1 cellular context compared by ENCODE assay signal in genomic region chr4:123555500-123556273, GRCh38.
A peak's percentile ranks its signal among the peaks of the same experiment; 100 is the strongest.
TF ChIP-seq lines count a peak whose summit lies in the region.

No MANE protein-coding gene starts in this region.

TF ChIP-seq in HepG2, 621 proteins besides CTCF, POLR2A, EP300 and RAD21 (continued from another document and continues in another):
- TF ChIP-seq, protein P1, sequence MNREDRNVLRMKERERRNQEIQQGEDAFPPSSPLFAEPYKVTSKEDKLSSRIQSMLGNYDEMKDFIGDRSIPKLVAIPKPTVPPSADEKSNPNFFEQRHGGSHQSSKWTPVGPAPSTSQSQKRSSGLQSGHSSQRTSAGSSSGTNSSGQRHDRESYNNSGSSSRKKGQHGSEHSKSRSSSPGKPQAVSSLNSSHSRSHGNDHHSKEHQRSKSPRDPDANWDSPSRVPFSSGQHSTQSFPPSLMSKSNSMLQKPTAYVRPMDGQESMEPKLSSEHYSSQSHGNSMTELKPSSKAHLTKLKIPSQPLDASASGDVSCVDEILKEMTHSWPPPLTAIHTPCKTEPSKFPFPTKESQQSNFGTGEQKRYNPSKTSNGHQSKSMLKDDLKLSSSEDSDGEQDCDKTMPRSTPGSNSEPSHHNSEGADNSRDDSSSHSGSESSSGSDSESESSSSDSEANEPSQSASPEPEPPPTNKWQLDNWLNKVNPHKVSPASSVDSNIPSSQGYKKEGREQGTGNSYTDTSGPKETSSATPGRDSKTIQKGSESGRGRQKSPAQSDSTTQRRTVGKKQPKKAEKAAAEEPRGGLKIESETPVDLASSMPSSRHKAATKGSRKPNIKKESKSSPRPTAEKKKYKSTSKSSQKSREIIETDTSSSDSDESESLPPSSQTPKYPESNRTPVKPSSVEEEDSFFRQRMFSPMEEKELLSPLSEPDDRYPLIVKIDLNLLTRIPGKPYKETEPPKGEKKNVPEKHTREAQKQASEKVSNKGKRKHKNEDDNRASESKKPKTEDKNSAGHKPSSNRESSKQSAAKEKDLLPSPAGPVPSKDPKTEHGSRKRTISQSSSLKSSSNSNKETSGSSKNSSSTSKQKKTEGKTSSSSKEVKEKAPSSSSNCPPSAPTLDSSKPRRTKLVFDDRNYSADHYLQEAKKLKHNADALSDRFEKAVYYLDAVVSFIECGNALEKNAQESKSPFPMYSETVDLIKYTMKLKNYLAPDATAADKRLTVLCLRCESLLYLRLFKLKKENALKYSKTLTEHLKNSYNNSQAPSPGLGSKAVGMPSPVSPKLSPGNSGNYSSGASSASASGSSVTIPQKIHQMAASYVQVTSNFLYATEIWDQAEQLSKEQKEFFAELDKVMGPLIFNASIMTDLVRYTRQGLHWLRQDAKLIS (CRISPR knock-in tag; IDR thresholded peaks at IDR 0.05) = peak; percentile 73; the same call in 1 of the 2 replicates
- TF ChIP-seq RARG (CRISPR knock-in tag; IDR thresholded peaks at IDR 0.05; ENCODE audit: low read depth) = 0 out of 2 replicates have a peak, but pooled peaks have one; percentile 49
- peak; percentile 99 for TF ChIP-seq KDM6A (CRISPR knock-in tag; IDR thresholded peaks at IDR 0.05; ENCODE audit: low read depth)
- peak; percentile 96 for TF ChIP-seq TBX3 (IDR thresholded peaks at IDR 0.05; ENCODE audit: borderline replicate concordance)
- peak; percentile 32 for TF ChIP-seq XRCC5 (optimal IDR thresholded peaks at IDR 0.05; ENCODE audit: low read length)
- TF ChIP-seq, protein P2, sequence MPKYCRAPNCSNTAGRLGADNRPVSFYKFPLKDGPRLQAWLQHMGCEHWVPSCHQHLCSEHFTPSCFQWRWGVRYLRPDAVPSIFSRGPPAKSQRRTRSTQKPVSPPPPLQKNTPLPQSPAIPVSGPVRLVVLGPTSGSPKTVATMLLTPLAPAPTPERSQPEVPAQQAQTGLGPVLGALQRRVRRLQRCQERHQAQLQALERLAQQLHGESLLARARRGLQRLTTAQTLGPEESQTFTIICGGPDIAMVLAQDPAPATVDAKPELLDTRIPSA (CRISPR knock-in tag; IDR thresholded peaks at IDR 0.05; ENCODE audit: borderline replicate concordance) = no peak
- TF ChIP-seq, protein P3, sequence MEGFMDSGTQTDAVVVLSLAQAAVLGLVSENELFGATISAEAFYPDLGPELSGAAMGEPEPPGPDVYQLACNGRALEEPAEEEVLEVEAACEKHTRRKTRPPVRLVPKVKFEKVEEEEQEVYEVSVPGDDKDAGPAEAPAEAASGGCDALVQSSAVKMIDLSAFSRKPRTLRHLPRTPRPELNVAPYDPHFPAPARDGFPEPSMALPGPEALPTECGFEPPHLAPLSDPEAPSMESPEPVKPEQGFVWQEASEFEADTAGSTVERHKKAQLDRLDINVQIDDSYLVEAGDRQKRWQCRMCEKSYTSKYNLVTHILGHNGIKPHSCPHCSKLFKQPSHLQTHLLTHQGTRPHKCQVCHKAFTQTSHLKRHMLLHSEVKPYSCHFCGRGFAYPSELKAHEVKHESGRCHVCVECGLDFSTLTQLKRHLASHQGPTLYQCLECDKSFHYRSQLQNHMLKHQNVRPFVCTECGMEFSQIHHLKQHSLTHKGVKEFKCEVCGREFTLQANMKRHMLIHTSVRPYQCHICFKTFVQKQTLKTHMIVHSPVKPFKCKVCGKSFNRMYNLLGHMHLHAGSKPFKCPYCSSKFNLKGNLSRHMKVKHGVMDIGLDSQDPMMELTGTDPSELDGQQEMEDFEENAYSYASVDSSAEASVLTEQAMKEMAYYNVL (CRISPR knock-in tag; IDR thresholded peaks at IDR 0.05; ENCODE audit: borderline replicate concordance) = peak; percentile 93
- TF ChIP-seq ZNF326 (CRISPR knock-in tag; IDR thresholded peaks at IDR 0.05; ENCODE audit: borderline replicate concordance) = no peak
- no peak for TF ChIP-seq ZNF17 (CRISPR knock-in tag; IDR thresholded peaks at IDR 0.05)
- TF ChIP-seq PHF21A (CRISPR knock-in tag; IDR thresholded peaks at IDR 0.05) = peak; percentile 96
- TF ChIP-seq PRMT3 (CRISPR knock-in tag; IDR thresholded peaks at IDR 0.05; ENCODE audit: borderline replicate concordance, low read depth) = no peak
- TF ChIP-seq ZSCAN31 (CRISPR knock-in tag; IDR thresholded peaks at IDR 0.05; ENCODE audit: low read depth) = 0 out of 2 replicates have a peak, but pooled peaks have one; percentile 49
- no peak for TF ChIP-seq EEA1 (CRISPR knock-in tag; IDR thresholded peaks at IDR 0.05; ENCODE audit: borderline replicate concordance)
- TF ChIP-seq, protein P4, sequence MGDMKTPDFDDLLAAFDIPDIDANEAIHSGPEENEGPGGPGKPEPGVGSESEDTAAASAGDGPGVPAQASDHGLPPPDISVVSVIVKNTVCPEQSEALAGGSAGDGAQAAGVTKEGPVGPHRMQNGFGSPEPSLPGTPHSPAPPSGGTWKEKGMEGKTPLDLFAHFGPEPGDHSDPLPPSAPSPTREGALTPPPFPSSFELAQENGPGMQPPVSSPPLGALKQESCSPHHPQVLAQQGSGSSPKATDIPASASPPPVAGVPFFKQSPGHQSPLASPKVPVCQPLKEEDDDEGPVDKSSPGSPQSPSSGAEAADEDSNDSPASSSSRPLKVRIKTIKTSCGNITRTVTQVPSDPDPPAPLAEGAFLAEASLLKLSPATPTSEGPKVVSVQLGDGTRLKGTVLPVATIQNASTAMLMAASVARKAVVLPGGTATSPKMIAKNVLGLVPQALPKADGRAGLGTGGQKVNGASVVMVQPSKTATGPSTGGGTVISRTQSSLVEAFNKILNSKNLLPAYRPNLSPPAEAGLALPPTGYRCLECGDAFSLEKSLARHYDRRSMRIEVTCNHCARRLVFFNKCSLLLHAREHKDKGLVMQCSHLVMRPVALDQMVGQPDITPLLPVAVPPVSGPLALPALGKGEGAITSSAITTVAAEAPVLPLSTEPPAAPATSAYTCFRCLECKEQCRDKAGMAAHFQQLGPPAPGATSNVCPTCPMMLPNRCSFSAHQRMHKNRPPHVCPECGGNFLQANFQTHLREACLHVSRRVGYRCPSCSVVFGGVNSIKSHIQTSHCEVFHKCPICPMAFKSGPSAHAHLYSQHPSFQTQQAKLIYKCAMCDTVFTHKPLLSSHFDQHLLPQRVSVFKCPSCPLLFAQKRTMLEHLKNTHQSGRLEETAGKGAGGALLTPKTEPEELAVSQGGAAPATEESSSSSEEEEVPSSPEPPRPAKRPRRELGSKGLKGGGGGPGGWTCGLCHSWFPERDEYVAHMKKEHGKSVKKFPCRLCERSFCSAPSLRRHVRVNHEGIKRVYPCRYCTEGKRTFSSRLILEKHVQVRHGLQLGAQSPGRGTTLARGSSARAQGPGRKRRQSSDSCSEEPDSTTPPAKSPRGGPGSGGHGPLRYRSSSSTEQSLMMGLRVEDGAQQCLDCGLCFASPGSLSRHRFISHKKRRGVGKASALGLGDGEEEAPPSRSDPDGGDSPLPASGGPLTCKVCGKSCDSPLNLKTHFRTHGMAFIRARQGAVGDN (CRISPR knock-in tag; IDR thresholded peaks at IDR 0.05) = peak; percentile 45; the same call in 1 of the 2 replicates
- TF ChIP-seq LBX2 (CRISPR knock-in tag; IDR thresholded peaks at IDR 0.05; ENCODE audit: borderline replicate concordance) = no peak
- TF ChIP-seq, protein P5, sequence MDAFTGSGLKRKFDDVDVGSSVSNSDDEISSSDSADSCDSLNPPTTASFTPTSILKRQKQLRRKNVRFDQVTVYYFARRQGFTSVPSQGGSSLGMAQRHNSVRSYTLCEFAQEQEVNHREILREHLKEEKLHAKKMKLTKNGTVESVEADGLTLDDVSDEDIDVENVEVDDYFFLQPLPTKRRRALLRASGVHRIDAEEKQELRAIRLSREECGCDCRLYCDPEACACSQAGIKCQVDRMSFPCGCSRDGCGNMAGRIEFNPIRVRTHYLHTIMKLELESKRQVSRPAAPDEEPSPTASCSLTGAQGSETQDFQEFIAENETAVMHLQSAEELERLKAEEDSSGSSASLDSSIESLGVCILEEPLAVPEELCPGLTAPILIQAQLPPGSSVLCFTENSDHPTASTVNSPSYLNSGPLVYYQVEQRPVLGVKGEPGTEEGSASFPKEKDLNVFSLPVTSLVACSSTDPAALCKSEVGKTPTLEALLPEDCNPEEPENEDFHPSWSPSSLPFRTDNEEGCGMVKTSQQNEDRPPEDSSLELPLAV (CRISPR knock-in tag; conservative IDR thresholded peaks at IDR 0.05; ENCODE audit: low read depth) = no peak
- TF ChIP-seq ZNF619 (CRISPR knock-in tag; IDR thresholded peaks at IDR 0.05) = no peak
- TF ChIP-seq TBP (CRISPR knock-in tag; IDR thresholded peaks at IDR 0.05) = no peak
- TF ChIP-seq CREB1 (IDR thresholded peaks at IDR 0.05) = no peak
- TF ChIP-seq CREB1 (CRISPR knock-in tag; IDR thresholded peaks at IDR 0.05) = 0 out of 2 replicates have a peak, but pooled peaks have one; percentile 34
- peak; percentile 59; the same call in 1 of the 2 replicates for TF ChIP-seq SP5 (CRISPR knock-in tag; IDR thresholded peaks at IDR 0.05; ENCODE audit: borderline replicate concordance, low read depth)
- peak; percentile 94 for TF ChIP-seq MED13 (CRISPR knock-in tag; IDR thresholded peaks at IDR 0.05)
- peak; percentile 95 for TF ChIP-seq FOXK1 (CRISPR knock-in tag; IDR thresholded peaks at IDR 0.05; ENCODE audit: borderline replicate concordance, low read depth)
- TF ChIP-seq, protein P6, sequence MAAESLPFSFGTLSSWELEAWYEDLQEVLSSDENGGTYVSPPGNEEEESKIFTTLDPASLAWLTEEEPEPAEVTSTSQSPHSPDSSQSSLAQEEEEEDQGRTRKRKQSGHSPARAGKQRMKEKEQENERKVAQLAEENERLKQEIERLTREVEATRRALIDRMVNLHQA (CRISPR knock-in tag; IDR thresholded peaks at IDR 0.05) = no peak
- TF ChIP-seq ZNF512 (CRISPR knock-in tag; IDR thresholded peaks at IDR 0.05) = no peak
- no peak for TF ChIP-seq SYNCRIP (IDR thresholded peaks at IDR 0.05; ENCODE audit: insufficient read depth, low read depth, low read length)
- peak; percentile 30 for TF ChIP-seq ARID3A (IDR thresholded peaks at IDR 0.05; ENCODE audit: low read depth, low read length)
- TF ChIP-seq, protein P7, sequence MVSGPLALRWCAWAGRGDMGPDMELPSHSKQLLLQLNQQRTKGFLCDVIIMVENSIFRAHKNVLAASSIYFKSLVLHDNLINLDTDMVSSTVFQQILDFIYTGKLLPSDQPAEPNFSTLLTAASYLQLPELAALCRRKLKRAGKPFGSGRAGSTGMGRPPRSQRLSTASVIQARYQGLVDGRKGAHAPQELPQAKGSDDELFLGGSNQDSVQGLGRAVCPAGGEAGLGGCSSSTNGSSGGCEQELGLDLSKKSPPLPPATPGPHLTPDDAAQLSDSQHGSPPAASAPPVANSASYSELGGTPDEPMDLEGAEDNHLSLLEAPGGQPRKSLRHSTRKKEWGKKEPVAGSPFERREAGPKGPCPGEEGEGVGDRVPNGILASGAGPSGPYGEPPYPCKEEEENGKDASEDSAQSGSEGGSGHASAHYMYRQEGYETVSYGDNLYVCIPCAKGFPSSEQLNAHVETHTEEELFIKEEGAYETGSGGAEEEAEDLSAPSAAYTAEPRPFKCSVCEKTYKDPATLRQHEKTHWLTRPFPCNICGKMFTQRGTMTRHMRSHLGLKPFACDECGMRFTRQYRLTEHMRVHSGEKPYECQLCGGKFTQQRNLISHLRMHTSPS (CRISPR knock-in tag; IDR thresholded peaks at IDR 0.05; ENCODE audit: low read depth) = no peak
- TF ChIP-seq PITX1 (CRISPR knock-in tag; IDR thresholded peaks at IDR 0.05) = peak; percentile 85
- 0 out of 2 replicates have a peak, but pooled peaks have one; percentile 53 for TF ChIP-seq ESRRA (CRISPR knock-in tag; IDR thresholded peaks at IDR 0.05; ENCODE audit: low read depth)
- no peak for TF ChIP-seq ZNF30 (CRISPR knock-in tag; IDR thresholded peaks at IDR 0.05)
- TF ChIP-seq HDAC1 (CRISPR knock-in tag; IDR thresholded peaks at IDR 0.05) = peak; percentile 92
- TF ChIP-seq KDM5A (IDR thresholded peaks at IDR 0.05; ENCODE audit: borderline replicate concordance, low read length) = peak; percentile 24; the same call in 1 of the 2 replicates
- TF ChIP-seq LCORL (IDR thresholded peaks at IDR 0.05) = peak; percentile 65; the same call in 1 of the 2 replicates
- peak; percentile 87 for TF ChIP-seq LCORL (CRISPR knock-in tag; IDR thresholded peaks at IDR 0.05)
- TF ChIP-seq ZMYM2 (CRISPR knock-in tag; IDR thresholded peaks at IDR 0.05) = 0 out of 2 replicates have a peak, but pooled peaks have one; percentile 46
